Comparison of ENCODE assay signal across 1 cellular context in genomic region chr18:2376707-2377106, GRCh38.
TF ChIP-seq lines count a peak whose summit lies in the region.

No MANE protein-coding gene starts in this region.

TF ChIP-seq in GM23338, 12 proteins besides CTCF, POLR2A, EP300 and RAD21 (continued from another document):
- no peak for TF ChIP-seq NANOG (IDR thresholded peaks at IDR 0.05; ENCODE audit: borderline replicate concordance)
- no peak for TF ChIP-seq EZH2phosphoT487 (IDR thresholded peaks at IDR 0.05; ENCODE audit: unreplicated experiment)
- no peak for TF ChIP-seq ZNF331 (CRISPR knock-in tag; IDR thresholded peaks at IDR 0.05; ENCODE audit: low read depth)
- TF ChIP-seq CREB1 (CRISPR knock-in tag; IDR thresholded peaks at IDR 0.05; ENCODE audit: low read depth), result no peak
- no peak for TF ChIP-seq POLR2AphosphoS5 (IDR thresholded peaks at IDR 0.05; ENCODE audit: low read depth)
- no peak for TF ChIP-seq EZH2 (IDR thresholded peaks at IDR 0.05; ENCODE audit: low read depth, unreplicated experiment)
- TF ChIP-seq REST (IDR thresholded peaks at IDR 0.05; ENCODE audit: unreplicated experiment), result no peak
- no peak for TF ChIP-seq JUNB (IDR thresholded peaks at IDR 0.05; ENCODE audit: unreplicated experiment)
- TF ChIP-seq ZNF114 (CRISPR knock-in tag; IDR thresholded peaks at IDR 0.05), result no peak
